ENCODE assay signal across 17 cellular contexts in genomic region chr10:15346440-15347141, GRCh38. TPM values are rescaled to one million over a fixed set of nuclear protein-coding genes. Genes with fewer than 3 reads are reported as not detected.
A peak's percentile ranks its signal among the peaks of the same experiment; 100 is the strongest.
DNase-seq lines count a peak whose midpoint lies in the region; ATAC-seq and TF ChIP-seq lines count a peak whose summit lies in the region.
"Had no signal": no experiment of that assay in that cellular context is flagged by ENCODE, and none has a peak within 500 bp of the region (broad histone marks: within the 10 kb centered on the region; RNA-seq: fewer than 3 reads in every experiment).

No MANE protein-coding gene starts in this region.

- 48 to 65% methylated on average over 8 of the region's 8 CpGs for WGBS in body of pancreas, 2 donors
- 39 to 44% methylated on average over 8 of the region's 8 CpGs for WGBS in heart right ventricle, 2 donors
- WGBS in endodermal cell (ENCODE audit: insufficient coverage in 1 of 2, insufficient read length in 1 of 2), 2 experiments, result 87 to 94% methylated on average over 5 to 8 of the region's 8 CpGs

- H3K36me3 Mint-ChIP-seq in nephron progenitor cell (ENCODE audit: low read depth), result peaks cover 16% of the 10 kb centered on the region
- no peaks in the 10 kb centered on the region for H3K36me3 Mint-ChIP-seq in endodermal cell (ENCODE audit: low read depth)

- intact Hi-C loops in body of pancreas (cut with DNase I) (no loop called here), heart right ventricle (cut with DNase I) (no loop called here)

- no peak overlapping the region for H3K9ac ChIP-seq in endodermal cell (ENCODE audit: extremely low read depth, low read length, poor library complexity, severe bottlenecking)

- H3K27ac ChIP-seq in body of pancreas (peak overlapping the region in 3 of 4 donors; percentile 71 to 77 (median 77)), heart right ventricle (peak overlapping the region in 6 of 10 donors; percentile 7 to 64 (median 44)), endodermal cell (ENCODE audit: low read depth, low read length) (no peak overlapping the region)
- H3K27ac ChIP-seq: suprapubic skin had no signal

- H3K27me3 ChIP-seq in body of pancreas, result no peaks in the 10 kb centered on the region
- H3K27me3 ChIP-seq in heart right ventricle, result no peaks in the 10 kb centered on the region
- no peaks in the 10 kb centered on the region for H3K27me3 ChIP-seq in endodermal cell (ENCODE audit: control insufficient read depth, insufficient read depth, low read length, poor library complexity, severe bottlenecking)
- H3K27me3 ChIP-seq: MG63, suprapubic skin had no signal

- H3K27me3 Mint-ChIP-seq in nephron progenitor cell (ENCODE audit: low read depth, poor library complexity) (peaks cover 7% of the 10 kb centered on the region), endodermal cell (ENCODE audit: insufficient read depth) (no peaks in the 10 kb centered on the region)

- TF ChIP-seq CTCF in body of pancreas (IDR thresholded peaks at IDR 0.05) (no peak), heart right ventricle (IDR thresholded peaks at IDR 0.05) (no peak), nephron progenitor cell (IDR thresholded peaks at IDR 0.05) (no peak), endodermal cell (conservative IDR thresholded peaks at IDR 0.05) (no peak)

- H3K4me1 ChIP-seq in body of pancreas (peaks cover 35% of the 10 kb centered on the region), heart right ventricle (peaks cover 0 to 41% (median 9%) of the 10 kb centered on the region in 9 donors), endodermal cell (ENCODE audit: control insufficient read depth, insufficient read depth, low read length) (peaks cover 4% of the 10 kb centered on the region)

- peak; percentile 45 for DNase-seq in AG20443 (ENCODE audit: low spot score)
- no peak for DNase-seq in body of pancreas
- peak in 1 of 2 donors; percentile 22 for DNase-seq in heart right ventricle
- DNase-seq in nephron progenitor cell, result no peak
- no peak for DNase-seq in endodermal cell
- DNase-seq: activated CD4-positive, alpha-beta T cell treated with anti-CD3 and anti-CD28 coated beads, Interleukin-2, amount 50 U/mL, for 48 hours; activated T-cell treated with anti-CD3 and anti-CD28 coated beads, Interleukin-2, amount 50 U/mL, for 72 hours; foreskin melanocyte; GDM1; MG63; NCI-H187; NCI-H510A treated with DMSO at 0.1 percent for 48 hours had no signal

- ATAC-seq in body of pancreas (no peak), heart right ventricle (peak; percentile 48 to 79 (median 62)), GM21717 (IDR thresholded peaks at IDR 0.05; ENCODE audit: unreplicated experiment) (no peak), GM21423 (IDR thresholded peaks at IDR 0.05; ENCODE audit: unreplicated experiment) (no peak), HG03460 (IDR thresholded peaks at IDR 0.05; ENCODE audit: unreplicated experiment) (no peak)
- ATAC-seq: activated T-cell treated with anti-CD3 and anti-CD28 coated beads, Interleukin-2, amount 50 U/mL, for 72 hours had no signal

- peaks cover 62% of the 10 kb centered on the region for H3K4me1 Mint-ChIP-seq in nephron progenitor cell
- peaks cover 18% of the 10 kb centered on the region for H3K4me1 Mint-ChIP-seq in endodermal cell

- no peak for TF ChIP-seq POLR2A in body of pancreas (IDR thresholded peaks at IDR 0.05)

- H3K36me3 ChIP-seq in body of pancreas (replicated peaks in 1 of 2; ENCODE audit: insufficient read depth in 1 of 2, low read depth in 2 of 2) (no peaks in the 10 kb centered on the region), heart right ventricle (no peaks in the 10 kb centered on the region), endodermal cell (ENCODE audit: control insufficient read depth, insufficient read depth, low read length) (no peaks in the 10 kb centered on the region)
- H3K36me3 ChIP-seq: MG63, suprapubic skin had no signal

- no peak overlapping the region for H3K4me3 ChIP-seq in body of pancreas
- H3K4me3 ChIP-seq in heart right ventricle, result peak overlapping the region in 2 of 10 donors; percentile 14
- H3K4me3 ChIP-seq in endodermal cell (ENCODE audit: low read length), result no peak overlapping the region
- H3K4me3 ChIP-seq: MG63, suprapubic skin had no signal

- no peaks in the 10 kb centered on the region for H3K9me3 Mint-ChIP-seq in nephron progenitor cell
- no peaks in the 10 kb centered on the region for H3K9me3 Mint-ChIP-seq in endodermal cell
- H3K9me3 Mint-ChIP-seq: activated T-cell treated with anti-CD3 and anti-CD28 coated beads, Interleukin-2, amount 50 U/mL, for 72 hours had no signal

- H3K4me3 Mint-ChIP-seq in nephron progenitor cell (no peak overlapping the region), endodermal cell (no peak overlapping the region)
- H3K4me3 Mint-ChIP-seq: activated T-cell treated with anti-CD3 and anti-CD28 coated beads, Interleukin-2, amount 50 U/mL, for 72 hours had no signal

- H3K27ac Mint-ChIP-seq in nephron progenitor cell, result peak overlapping the region; percentile 50
- no peak overlapping the region for H3K27ac Mint-ChIP-seq in endodermal cell
- H3K27ac Mint-ChIP-seq: activated T-cell treated with anti-CD3 and anti-CD28 coated beads, Interleukin-2, amount 50 U/mL, for 72 hours had no signal

- H3K9me3 ChIP-seq in body of pancreas, result no peaks in the 10 kb centered on the region
- H3K9me3 ChIP-seq in heart right ventricle, result no peaks in the 10 kb centered on the region
- no peaks in the 10 kb centered on the region for H3K9me3 ChIP-seq in endodermal cell (ENCODE audit: control insufficient read depth, low read length)
- H3K9me3 ChIP-seq: MG63, suprapubic skin had no signal

RNA-seq across cellular contexts. Expression of gene FAM171A1, which starts 24.5 kb away (rescaled TPM):
- total RNA-seq in body of pancreas (10 to 100 TPM; 22.1 to 29.1 TPM), heart right ventricle (10 to 100 TPM in 1 of 10 donors, 1 to 10 TPM in 9; 3.5 to 10.5 (median 6.8) TPM), endodermal cell (10 to 100 TPM; 36.5 to 39.0 TPM)
- polyA plus RNA-seq in heart right ventricle, result 1 to 10 TPM; 4.8 to 7.7 TPM
- 64.8 TPM for polyA plus RNA-seq in endodermal cell (2013, experiment 1 of 2)
- 68.4 TPM for polyA plus RNA-seq in endodermal cell (2013, experiment 2 of 2)
- total RNA-seq: OCI-LY7 had no signal

Comparison
In these comparisons a context has a peak if more than half of its experiments do, and no peak if none do; other contexts are left out.
1. ATAC-seq: peak in heart right ventricle (8 of 8); none in body of pancreas (single experiment), GM21717 (single experiment), GM21423 (single experiment) and HG03460 (single experiment).